20 cellular contexts compared by ENCODE assay signal in the genomic region with DNA sequence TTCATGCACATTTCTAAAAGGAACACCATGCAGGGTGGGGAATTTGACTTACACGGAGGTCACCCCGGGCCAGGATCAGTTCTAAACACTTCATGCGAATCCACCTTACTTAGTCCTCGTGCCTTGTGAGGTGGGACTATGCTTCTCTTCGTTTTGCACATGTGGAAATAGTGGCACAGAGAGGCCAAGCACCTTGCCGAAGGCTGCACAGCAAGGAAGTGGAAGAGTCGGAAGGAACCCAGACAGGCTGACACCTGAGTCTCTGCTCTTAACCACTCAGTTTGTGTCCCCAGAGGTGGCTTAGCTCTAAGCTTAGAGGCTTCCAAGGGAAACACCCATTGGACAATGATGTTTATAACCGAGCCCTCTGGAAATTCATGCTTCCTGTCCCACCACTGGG.
DNase-seq lines count a peak whose midpoint lies in the region; ATAC-seq, FAIRE-seq and TF ChIP-seq lines count a peak whose summit lies in the region.
"Had no signal": no experiment of that assay in that cellular context is flagged by ENCODE, and none has a peak within 500 bp of the region (broad histone marks: within the 10 kb centered on the region; RNA-seq: fewer than 3 reads in every experiment).

No MANE protein-coding gene starts in this region.

- H3K27ac ChIP-seq in HepG2 (ENCODE audit: extremely low read length, insufficient read depth, low read length) (no peak overlapping the region), right lobe of liver (no peak overlapping the region), trophoblast cell (ENCODE audit: low read depth, low read length) (no peak overlapping the region)
- H3K27ac ChIP-seq: 22Rv1; A549; BLaER1 treated with 17β-estradiol and CSF1 and Interleukin-3, amounts not matched to agents 10 nM and 100 nM; C4-2B had no signal

- no peak overlapping the region for H3K4ac ChIP-seq in trophoblast cell (ENCODE audit: low read depth, low read length)

- H3K27me3 ChIP-seq in HepG2 (ENCODE audit: control insufficient read depth in 1 of 2, insufficient read depth in 2 of 2, low read length in 2 of 2) (peaks cover 0 to 24% of the 10 kb centered on the region in 2 experiments; a peak in 3 of 5 replicates), right lobe of liver (no peaks in the 10 kb centered on the region), bronchial epithelial cell (ENCODE audit: control insufficient read depth, insufficient read depth, low read length) (no peaks in the 10 kb centered on the region), trophoblast cell (ENCODE audit: insufficient read depth, low read length) (no peaks in the 10 kb centered on the region)
- H3K27me3 ChIP-seq: BLaER1 treated with 17β-estradiol and CSF1 and Interleukin-3, amounts not matched to agents 10 nM and 100 nM had no signal

- TF ChIP-seq POLR2A in HepG2 (IDR thresholded peaks at IDR 0.05; ENCODE audit: insufficient read depth in 1 of 2, low read depth in 2 of 2, low read length in 2 of 2): no peak
- no peak for TF ChIP-seq POLR2A in right lobe of liver (IDR thresholded peaks at IDR 0.05)

- WGBS in HepG2 (ENCODE audit: low lambda C conversion rate): 13% methylated on average over 8 of the region's 8 CpGs
- WGBS in right lobe of liver (ENCODE audit: insufficient coverage, low coverage, low lambda C conversion rate, missing lambda C conversion rate): 31% methylated on average over 5 of the region's 8 CpGs
- WGBS in trophoblast cell (ENCODE audit: extremely low coverage, insufficient coverage, insufficient read length): no CpG with 5 or more reads among the region's 8 CpGs

- intact Hi-C loops in HepG2 (cut with micrococcal nuclease; ENCODE audit: unreplicated experiment) (no loop called here), right lobe of liver (cut with DNase I) (no loop called here)

- no peak for TF ChIP-seq RAD21 in HepG2 (CRISPR knock-in tag; IDR thresholded peaks at IDR 0.05)

- no peaks in the 10 kb centered on the region for H4K20me1 ChIP-seq in HepG2 (ENCODE audit: insufficient read depth, low read length)
- H4K20me1 ChIP-seq: BLaER1 treated with 17β-estradiol and CSF1 and Interleukin-3, amounts not matched to agents 10 nM and 100 nM had no signal

- H3K4me2 ChIP-seq in HepG2 (ENCODE audit: low read depth, low read length): no peak overlapping the region
- no peak overlapping the region for H3K4me2 ChIP-seq in trophoblast cell (ENCODE audit: low read length)
- H3K4me2 ChIP-seq: A549; BLaER1 treated with 17β-estradiol and CSF1 and Interleukin-3, amounts not matched to agents 10 nM and 100 nM had no signal

- TF ChIP-seq EP300 in HepG2 (IDR thresholded peaks at IDR 0.05; ENCODE audit: low read depth in 2 of 2, low read length in 2 of 2) (no peak), HepG2 (CRISPR knock-in tag; IDR thresholded peaks at IDR 0.05; ENCODE audit: borderline replicate concordance) (no peak)

- no peak overlapping the region for H3K4me3 ChIP-seq in HepG2 (replicated peaks in 1 of 3; ENCODE audit: insufficient read depth in 1 of 3, low read depth in 2 of 3, low read length in 3 of 3)
- H3K4me3 ChIP-seq in right lobe of liver: no peak overlapping the region
- H3K4me3 ChIP-seq in bronchial epithelial cell (ENCODE audit: low read depth, low read length): no peak overlapping the region
- no peak overlapping the region for H3K4me3 ChIP-seq in trophoblast cell (ENCODE audit: low read depth, low read length)
- H3K4me3 ChIP-seq: A549; BLaER1 treated with 17β-estradiol and CSF1 and Interleukin-3, amounts not matched to agents 10 nM and 100 nM had no signal

- CTCF ChIA-PET in HepG2 (lab: Yijun Ruan, JAX; ENCODE audit: low intra/inter-chr PET ratio, low total read pairs): no interaction called here

- POLR2A ChIA-PET in HepG2 (lab: Yijun Ruan, JAX): no interaction called here

- H2AK5ac ChIP-seq in trophoblast cell (ENCODE audit: low read length): no peak overlapping the region

- no peak overlapping the region for H3K18ac ChIP-seq in trophoblast cell (ENCODE audit: low read length)

- H3K9ac ChIP-seq in HepG2 (ENCODE audit: insufficient read depth, low read depth, low read length): no peak overlapping the region
- H3K9ac ChIP-seq in trophoblast cell (ENCODE audit: low read length): no peak overlapping the region
- H3K9ac ChIP-seq: BLaER1 treated with 17β-estradiol and CSF1 and Interleukin-3, amounts not matched to agents 10 nM and 100 nM had no signal

- peak overlapping the region; percentile 95 for H3K23ac ChIP-seq in trophoblast cell (ENCODE audit: low read length)

- H2BK12ac ChIP-seq in trophoblast cell (ENCODE audit: low read length): no peak overlapping the region

- H2BK120ac ChIP-seq in trophoblast cell (ENCODE audit: insufficient read depth, low read length, poor library complexity): no peak overlapping the region

- no peaks in the 10 kb centered on the region for H3K4me1 ChIP-seq in HepG2 (ENCODE audit: insufficient read depth, low read length)
- no peaks in the 10 kb centered on the region for H3K4me1 ChIP-seq in right lobe of liver
- H3K4me1 ChIP-seq in trophoblast cell (ENCODE audit: control insufficient read depth in 1 of 2, insufficient read depth in 2 of 2, low read length in 2 of 2): no peaks in the 10 kb centered on the region
- H3K4me1 ChIP-seq: A549, Caco-2 had no signal

- BruUV-seq in HepG2 (replicated peaks; lab: Mats Ljungman, UMichigan): no TSS peak

- H3K36me3 ChIP-seq in HepG2 (replicated peaks in 1 of 2; ENCODE audit: control insufficient read depth in 1 of 2, insufficient read depth in 2 of 2, low read length in 2 of 2) (no peaks in the 10 kb centered on the region), right lobe of liver (no peaks in the 10 kb centered on the region), bronchial epithelial cell (ENCODE audit: control insufficient read depth, insufficient read depth, low read length) (no peaks in the 10 kb centered on the region), trophoblast cell (ENCODE audit: control insufficient read depth in 1 of 2, insufficient read depth in 2 of 2, low read length in 2 of 2) (no peaks in the 10 kb centered on the region)
- H3K36me3 ChIP-seq: BLaER1 treated with 17β-estradiol and CSF1 and Interleukin-3, amounts not matched to agents 10 nM and 100 nM had no signal

- no peak overlapping the region for H4K8ac ChIP-seq in trophoblast cell (ENCODE audit: low read depth, low read length)

- DNase-seq in HepG2 (ENCODE audit: low spot score) (no peak), right lobe of liver (no peak), bronchial epithelial cell (ENCODE audit: low read depth) (no peak), trophoblast cell (no peak), NCI-H2171 treated with DMSO at 0.1 percent for 48 hours (lab: John Stamatoyannopoulos, UW) (no peak)
- DNase-seq: AML-193; Caco-2; Calu3; CD4-positive, alpha-beta T cell; CD8-positive, alpha-beta T cell; DMS79 treated with DMSO at 0.1 percent for 48 hours; GF-D8 had no signal

- ATAC-seq in HepG2: no peak
- no peak for ATAC-seq in right lobe of liver
- ATAC-seq in SK-N-SH treated with all-trans-retinoic acid at 6 μM for 48 hours: no peak
- ATAC-seq: A549; CD8-positive, alpha-beta T cell had no signal

- no peak for TF ChIP-seq CTCF in HepG2 (CRISPR knock-in tag; IDR thresholded peaks at IDR 0.05)
- TF ChIP-seq CTCF in right lobe of liver (IDR thresholded peaks at IDR 0.05): no peak
- no peak for TF ChIP-seq CTCF in bronchial epithelial cell (IDR thresholded peaks at IDR 0.05; ENCODE audit: insufficient read depth, low read length, severe bottlenecking)

- H2AFZ ChIP-seq in HepG2 (ENCODE audit: low read length): no peak overlapping the region
- H2AFZ ChIP-seq in trophoblast cell (ENCODE audit: insufficient read depth, low read length, poor library complexity): no peak overlapping the region

- FAIRE-seq in HepG2 (lab: Jason Lieb, UNC): no peak
- FAIRE-seq in bronchial epithelial cell (lab: Jason Lieb, UNC): peak; percentile 97
- FAIRE-seq: A549, D721Med, G401.6, GM12891 had no signal

- H3K14ac ChIP-seq in trophoblast cell (ENCODE audit: low read length): no peak overlapping the region

- no peak overlapping the region for H4K91ac ChIP-seq in trophoblast cell (ENCODE audit: low read depth, low read length)

- no peak overlapping the region for H2BK5ac ChIP-seq in trophoblast cell (ENCODE audit: low read depth, low read length, poor library complexity)

- in situ Hi-C loops in HepG2 (cut with HindIII; ENCODE audit: extremely low pct_ligation_motif_present, low pct_unique_long_range_greater_than_20kb): no loop called here

- H3K79me2 ChIP-seq in HepG2 (ENCODE audit: insufficient read depth, low read length) (no peaks in the 10 kb centered on the region), trophoblast cell (ENCODE audit: control insufficient read depth, insufficient read depth, low read length, poor library complexity) (no peaks in the 10 kb centered on the region)

- no peaks in the 10 kb centered on the region for H3K79me1 ChIP-seq in trophoblast cell (ENCODE audit: low read length)

- H4K12ac ChIP-seq in trophoblast cell (ENCODE audit: low read depth, low read length): no peak overlapping the region

- H3K9me3 ChIP-seq in HepG2 (ENCODE audit: low read length): no peaks in the 10 kb centered on the region
- no peaks in the 10 kb centered on the region for H3K9me3 ChIP-seq in right lobe of liver
- peaks cover 2% of the 10 kb centered on the region for H3K9me3 ChIP-seq in trophoblast cell (ENCODE audit: insufficient read depth, low read depth, low read length)
- H3K9me3 ChIP-seq: Caco-2 had no signal

TF ChIP-seq in HepG2, 621 proteins besides CTCF, POLR2A, EP300 and RAD21:
- TF ChIP-seq ZNF530 (CRISPR knock-in tag; IDR thresholded peaks at IDR 0.05; ENCODE audit: low read depth) (no peak), ZNF768 (CRISPR knock-in tag; IDR thresholded peaks at IDR 0.05) (peak; percentile 88), ZNF724P (CRISPR knock-in tag; IDR thresholded peaks at IDR 0.05; ENCODE audit: borderline replicate concordance) (no peak), REXO4 (CRISPR knock-in tag; IDR thresholded peaks at IDR 0.05; ENCODE audit: borderline replicate concordance) (no peak), FOXK2 (IDR thresholded peaks at IDR 0.05) (no peak)

TF ChIP-seq in SK-N-SH treated with all-trans-retinoic acid at 6 μM for 48 hours, 23 proteins besides CTCF, POLR2A, EP300 and RAD21 (continues in another document):
- TF ChIP-seq PPARA (CRISPR knock-in tag; IDR thresholded peaks at IDR 0.05; ENCODE audit: borderline replicate concordance): no peak
- no peak for TF ChIP-seq TCF4 (CRISPR knock-in tag; IDR thresholded peaks at IDR 0.05; ENCODE audit: borderline replicate concordance)
- TF ChIP-seq ZC3H10 (CRISPR knock-in tag; IDR thresholded peaks at IDR 0.05): no peak
- no peak for TF ChIP-seq TOX (CRISPR knock-in tag; IDR thresholded peaks at IDR 0.05; ENCODE audit: borderline replicate concordance)
- no peak for TF ChIP-seq ZNF8 (CRISPR knock-in tag; IDR thresholded peaks at IDR 0.05)
